In genomic region chr9:120832766-120833165, GRCh38 we compare ENCODE assay signal across 19 cellular contexts.
"Had no signal": no experiment of that assay in that cellular context is flagged by ENCODE, and none has a peak within 500 bp of the region (broad histone marks: within the 10 kb centered on the region; RNA-seq: fewer than 3 reads in every experiment).

No MANE protein-coding gene starts in this region.

- H3K27ac Mint-ChIP-seq: activated CD4-positive, alpha-beta T cell treated with anti-CD3 and anti-CD28 coated beads, Interleukin-2, amount 10 ng/mL, durations not matched to agents 7 days and 5 days; activated naive CD4-positive, alpha-beta T cell treated with anti-CD3 and anti-CD28 coated beads, Interleukin-2, amount 50 U/mL, for 72 hours; immature natural killer cell; stimulated activated naive B cell treated with anti-CD40 and anti-IgM and Interleukin-4, amounts not matched to agents 10 μg/mL and 1 μg/mL and 100 μg/mL, for 72 hours had no signal

- H3K27me3 ChIP-seq: brain microvascular endothelial cell, esophagus muscularis mucosa, right lobe of liver had no signal

- H3K27me3 Mint-ChIP-seq: activated CD4-positive, alpha-beta T cell treated with anti-CD3 and anti-CD28 coated beads, Interleukin-2, amount 10 ng/mL, durations not matched to agents 7 days and 5 days; naive B cell; stimulated activated naive B cell treated with anti-CD40 and anti-IgM and Interleukin-4, amounts not matched to agents 10 μg/mL and 1 μg/mL and 100 μg/mL, for 72 hours had no signal

- H3K9me3 ChIP-seq: esophagus muscularis mucosa, lower lobe of right lung, right lobe of liver had no signal

- H3K4me3 ChIP-seq: esophagus muscularis mucosa, lower lobe of right lung, right lobe of liver, SK-N-MC had no signal

- H3K9me3 Mint-ChIP-seq: activated CD4-positive, alpha-beta T cell treated with anti-CD3 and anti-CD28 coated beads, Interleukin-2, amount 10 ng/mL, durations not matched to agents 7 days and 5 days; activated naive CD4-positive, alpha-beta T cell treated with anti-CD3 and anti-CD28 coated beads, Interleukin-2, amount 50 U/mL, for 72 hours; immature natural killer cell; naive B cell; stimulated activated naive B cell treated with anti-CD40 and anti-IgM and Interleukin-4, amounts not matched to agents 10 μg/mL and 1 μg/mL and 100 μg/mL, for 72 hours had no signal

- H3K4me3 Mint-ChIP-seq: activated CD4-positive, alpha-beta T cell treated with anti-CD3 and anti-CD28 coated beads, Interleukin-2, amount 10 ng/mL, durations not matched to agents 7 days and 5 days; immature natural killer cell; naive B cell; stimulated activated naive B cell treated with anti-CD40 and anti-IgM and Interleukin-4, amounts not matched to agents 10 μg/mL and 1 μg/mL and 100 μg/mL, for 72 hours had no signal

- DNase-seq: activated CD4-positive, alpha-beta T cell treated with anti-CD3 and anti-CD28 coated beads, Interleukin-2, amount 10 ng/mL, durations not matched to agents 7 days and 5 days; activated CD4-positive, CD25-positive, alpha-beta regulatory T cell; activated effector memory CD4-positive, alpha-beta T cell treated with Interleukin-2 at 50 U/mL for 16 hours; amygdala; brain microvascular endothelial cell; cerebellar nuclear complex; dermis blood vessel endothelial cell; foreskin fibroblast; immature natural killer cell; lower lobe of right lung; naive B cell; right lobe of liver; stimulated activated CD4-positive, alpha-beta T cell treated with anti-CD3 and anti-CD28 coated beads, Interleukin-1b, Interleukin-23, amount 100 ng/mL, for 48 hours; stimulated activated naive B cell treated with anti-CD40 and anti-IgM and Interleukin-4, amounts not matched to agents 10 μg/mL and 1 μg/mL and 100 μg/mL, for 72 hours; trophoblast cell had no signal

- FAIRE-seq: endometrium had no signal

- H3K4me1 ChIP-seq: right lobe of liver had no signal

- ATAC-seq: activated naive CD4-positive, alpha-beta T cell treated with anti-CD3 and anti-CD28 coated beads, Interleukin-2, amount 50 U/mL, for 72 hours; lower lobe of right lung; right lobe of liver; stimulated activated naive B cell treated with anti-CD40 and anti-IgM and Interleukin-4, amounts not matched to agents 10 μg/mL and 1 μg/mL and 100 μg/mL, for 72 hours had no signal

- H3K27ac ChIP-seq: brain microvascular endothelial cell, esophagus muscularis mucosa, lower lobe of right lung, right lobe of liver, SK-N-MC had no signal
